30 cellular contexts compared by ENCODE assay signal in genomic region chr9:82188817-82189216, GRCh38.
DNase-seq lines count a peak whose midpoint lies in the region; ATAC-seq, FAIRE-seq and TF ChIP-seq lines count a peak whose summit lies in the region.
"Had no signal": no experiment of that assay in that cellular context is flagged by ENCODE, and none has a peak within 500 bp of the region (broad histone marks: within the 10 kb centered on the region; RNA-seq: fewer than 3 reads in every experiment).

No MANE protein-coding gene starts in this region.

- ATAC-seq in right lobe of liver, result peak; percentile 64 to 75 (median 74)
- no peak for ATAC-seq in HG03139 (IDR thresholded peaks at IDR 0.05; ENCODE audit: unreplicated experiment)
- ATAC-seq in HG02610 (IDR thresholded peaks at IDR 0.05; ENCODE audit: unreplicated experiment), result no peak
- no peak for ATAC-seq in HG03354 (IDR thresholded peaks at IDR 0.05; ENCODE audit: poor library complexity, severe bottlenecking, unreplicated experiment)
- ATAC-seq: activated CD8-positive, alpha-beta T cell treated with anti-CD3 and anti-CD28 coated beads for 36 hours; activated naive CD4-positive, alpha-beta T cell treated with anti-CD3 and anti-CD28 coated beads, Interleukin-2, amount 50 U/mL, for 72 hours; left lung; naive thymus-derived CD4-positive, alpha-beta T cell; sciatic nerve; stimulated activated effector memory CD8-positive, alpha-beta T cell treated with anti-CD3 and anti-CD28 coated beads, Interleukin-12 subunit alpha, Interleukin-12 subunit beta, amount 100 ng/mL, for 72 hours; upper lobe of right lung had no signal

- H2BK120ac ChIP-seq in H1 (replicated peaks; ENCODE audit: low read depth, low read length), result no peak overlapping the region

- no peak overlapping the region for H3K4me2 ChIP-seq in H1 (ENCODE audit: insufficient read depth in 1 of 2, low read depth in 2 of 2, low read length in 2 of 2)
- H3K4me2 ChIP-seq: SK-N-SH had no signal

- no peak overlapping the region for H2BK5ac ChIP-seq in H1 (ENCODE audit: low read depth, low read length)

- no peak overlapping the region for H3K23ac ChIP-seq in H1 (ENCODE audit: insufficient read length)

- H3K4me1 ChIP-seq in H1 (replicated peaks in 1 of 4; ENCODE audit: control insufficient read depth in 3 of 4, insufficient read depth in 4 of 4, low read length in 3 of 4) (no peaks in the 10 kb centered on the region), right lobe of liver (no peaks in the 10 kb centered on the region)
- H3K4me1 ChIP-seq: esophagus squamous epithelium, left lung, suprapubic skin, upper lobe of right lung had no signal

- no peak overlapping the region for H2BK15ac ChIP-seq in H1 (ENCODE audit: low read length)

- H3K4me3 ChIP-seq in HFF-Myc (replicated peaks; ENCODE audit: low read depth, low read length) (no peak overlapping the region), H1 (ENCODE audit: extremely low read depth in 1 of 4, insufficient read depth in 2 of 4, low read depth in 3 of 4, low read length in 4 of 4) (no peak overlapping the region), right lobe of liver (no peak overlapping the region)
- H3K4me3 ChIP-seq: coronary artery, esophagus squamous epithelium, GM23248, left lung, suprapubic skin, upper lobe of right lung had no signal

- no peak overlapping the region for H3K9ac ChIP-seq in H1 (replicated peaks in 1 of 4; ENCODE audit: extremely low read depth in 1 of 4, low read depth in 3 of 4, low read length in 3 of 4)
- H3K9ac ChIP-seq: GM23248, SK-N-SH had no signal

- H2AK5ac ChIP-seq in H1 (ENCODE audit: low read depth, low read length), result no peak overlapping the region

- no peak for TF ChIP-seq EP300 in H1 (IDR thresholded peaks at IDR 0.05; ENCODE audit: borderline replicate concordance in 1 of 2, low read depth in 2 of 2, low read length in 2 of 2)

- FAIRE-seq in H1 (lab: Jason Lieb, UNC), result no peak
- FAIRE-seq: frontal cortex, GM12891, TTC549 had no signal

- POLR2A ChIA-PET in H1 (lab: Charles Lee; ENCODE audit: partially characterized antibody), result no interaction called here

- H3K56ac ChIP-seq in H1 (replicated peaks; ENCODE audit: insufficient read length, low read depth, low read length), result no peak overlapping the region

- no peak overlapping the region for H3K18ac ChIP-seq in H1 (ENCODE audit: extremely low read depth, low read length)

- H3K27ac ChIP-seq in H1 (ENCODE audit: low read depth, low read length) (no peak overlapping the region), right lobe of liver (no peak overlapping the region)
- H3K27ac ChIP-seq: C4-2B, coronary artery, esophagus squamous epithelium, GM23248, left lung, suprapubic skin, upper lobe of right lung had no signal

- no peaks in the 10 kb centered on the region for H4K20me1 ChIP-seq in H1 (replicated peaks in 1 of 2; ENCODE audit: control insufficient read depth in 1 of 2, insufficient read depth in 2 of 2, low read length in 2 of 2)

- H3K23me2 ChIP-seq in H1 (ENCODE audit: low read depth, low read length), result no peaks in the 10 kb centered on the region

- intact Hi-C loops in right lobe of liver (cut with DNase I), result no loop called here

- TF ChIP-seq POLR2A in H1 (IDR thresholded peaks at IDR 0.05; ENCODE audit: control extremely low read depth in 1 of 2, low read depth in 2 of 2, low read length in 2 of 2) (no peak), right lobe of liver (IDR thresholded peaks at IDR 0.05) (no peak)

- no peak overlapping the region for H3K4ac ChIP-seq in H1 (replicated peaks; ENCODE audit: insufficient read length, low read depth, low read length)

- H4K91ac ChIP-seq in H1 (replicated peaks; ENCODE audit: insufficient read length, low read length), result no peak overlapping the region

- H2AFZ ChIP-seq in H1 (ENCODE audit: low read length), result peak overlapping the region; percentile 17; the same call in 1 of the 2 replicates
- H2AFZ ChIP-seq: GM23248 had no signal

- no peaks in the 10 kb centered on the region for H3K79me2 ChIP-seq in H1 (ENCODE audit: control insufficient read depth in 1 of 2, insufficient read depth in 2 of 2, low read length in 2 of 2)

- H2BK12ac ChIP-seq in H1 (ENCODE audit: low read depth, low read length), result no peak overlapping the region

- TF ChIP-seq RAD21 in H1 (IDR thresholded peaks at IDR 0.05 in 1 of 2, conservative IDR thresholded peaks at IDR 0.05 in 1 of 2; ENCODE audit: low read depth in 2 of 2, low read length in 2 of 2), result peak; percentile 57 to 66

- CTCF ChIA-PET in H1 (lab: Charles Lee; ENCODE audit: partially characterized antibody), result no interaction called here

- H4K8ac ChIP-seq in H1 (ENCODE audit: extremely low read depth, insufficient read depth, low read length), result no peak overlapping the region

- no peak overlapping the region for H3K14ac ChIP-seq in H1 (ENCODE audit: insufficient read length)

- H3K9me3 ChIP-seq in H1 (ENCODE audit: insufficient read depth in 2 of 2, low read depth in 1 of 2, low read length in 1 of 2), result peaks cover 0 to 2% of the 10 kb centered on the region in 2 experiments; a peak in 1 of 4 replicates
- no peaks in the 10 kb centered on the region for H3K9me3 ChIP-seq in right lobe of liver
- H3K9me3 ChIP-seq: esophagus squamous epithelium, SK-N-SH, suprapubic skin, upper lobe of right lung had no signal

- H3K27me3 ChIP-seq in H1 (replicated peaks in 1 of 4; ENCODE audit: control insufficient read depth in 3 of 4, extremely low read depth in 1 of 4, insufficient read depth in 3 of 4, low read length in 3 of 4) (no peaks in the 10 kb centered on the region), right lobe of liver (no peaks in the 10 kb centered on the region)
- H3K27me3 ChIP-seq: esophagus squamous epithelium, left lung, suprapubic skin, upper lobe of right lung had no signal

- DNase-seq in HFF-Myc (ENCODE audit: extremely low read depth, low read depth), result no peak
- DNase-seq in NCI-H69 (lab: John Stamatoyannopoulos, UW), result peak; percentile 54
- DNase-seq in H1 (ENCODE audit: low read depth in 1 of 2, low spot score in 2 of 2), result no peak
- no peak for DNase-seq in right lobe of liver
- DNase-seq: activated CD8-positive, alpha-beta T cell treated with anti-CD3 and anti-CD28 coated beads for 36 hours; activated T-cell treated with anti-CD3 and anti-CD28 coated beads for 4 hours; Calu3; esophagus squamous epithelium; GM23248; left lung; naive thymus-derived CD4-positive, alpha-beta T cell; NCI-H1436 treated with DMSO at 0.1 percent for 48 hours; NCI-H2171; NCI-H524; SK-N-SH; stimulated activated CD4-positive, alpha-beta T cell treated with anti-CD3 and anti-CD28 coated beads, Interleukin-12 subunit alpha, Interleukin-12 subunit beta, amount 100 ng/mL, for 4 hours; stimulated activated CD4-positive, alpha-beta T cell treated with anti-CD3 and anti-CD28 coated beads, Interleukin-4, amount 100 ng/mL, for 1 hour; upper lobe of right lung had no signal

- TF ChIP-seq CTCF in HFF-Myc (IDR thresholded peaks at IDR 0.05; ENCODE audit: low read depth, low read length, missing control alignments) (peak; percentile 2), H1 (IDR thresholded peaks at IDR 0.05; ENCODE audit: control extremely low read depth in 1 of 3, insufficient read depth in 1 of 3, low read depth in 1 of 3, low read length in 3 of 3) (peak in 1 of 3 experiments; percentile 33; a peak in 1 of 4 replicates), right lobe of liver (IDR thresholded peaks at IDR 0.05) (peak; percentile 11 to 31 (median 28))

- no peak overlapping the region for H2BK20ac ChIP-seq in H1 (ENCODE audit: low read length)

- 100% methylated on average over 1 of the region's 1 CpG; no CpG with 5 or more reads in 1 of the 2 experiments for WGBS in H1 (ENCODE audit: extremely low coverage in 1 of 2, insufficient coverage in 1 of 2, insufficient read length in 1 of 2, insufficient replicate concordance in 2 of 2, low coverage in 1 of 2, low lambda C conversion rate in 2 of 2, missing lambda C conversion rate in 1 of 2), 2 experiments
- WGBS in right lobe of liver (ENCODE audit: insufficient coverage, low coverage, low lambda C conversion rate, missing lambda C conversion rate), result 39% methylated on average over 1 of the region's 1 CpG

- no peaks in the 10 kb centered on the region; a peak in 1 of 8 replicates for H3K36me3 ChIP-seq in H1 (ENCODE audit: control insufficient read depth in 2 of 4, insufficient read depth in 4 of 4, low read length in 3 of 4)
- no peaks in the 10 kb centered on the region for H3K36me3 ChIP-seq in right lobe of liver
- H3K36me3 ChIP-seq: esophagus squamous epithelium, left lung, suprapubic skin, upper lobe of right lung had no signal

- H3K79me1 ChIP-seq in H1 (ENCODE audit: low read depth, low read length), result no peaks in the 10 kb centered on the region

- H4K5ac ChIP-seq in H1 (ENCODE audit: insufficient read length, low read depth, low read length), result no peak overlapping the region

TF ChIP-seq in H1, 55 proteins besides CTCF, POLR2A, EP300 and RAD21 (continues in another document):
- TF ChIP-seq JUND (IDR thresholded peaks at IDR 0.05; ENCODE audit: low read length) (no peak), TBP (IDR thresholded peaks at IDR 0.05; ENCODE audit: low read depth, low read length) (no peak), ATF2 (IDR thresholded peaks at IDR 0.05; ENCODE audit: low read length) (no peak), SIN3A (conservative IDR thresholded peaks at IDR 0.05 in 1 of 2, IDR thresholded peaks at IDR 0.05 in 1 of 2; ENCODE audit: low read depth in 1 of 2, low read length in 2 of 2) (no peak), KDM1A (IDR thresholded peaks at IDR 0.05; ENCODE audit: borderline replicate concordance, low read length) (no peak), HDAC2 (IDR thresholded peaks at IDR 0.05; ENCODE audit: borderline replicate concordance in 1 of 2, low read depth in 2 of 2, low read length in 2 of 2) (no peak), FOSL1 (IDR thresholded peaks at IDR 0.05; ENCODE audit: insufficient read depth, low read depth, low read length) (no peak), TAF1 (IDR thresholded peaks at IDR 0.05; ENCODE audit: low read depth, low read length) (no peak), MAFK (IDR thresholded peaks at IDR 0.05; ENCODE audit: low read depth, low read length) (no peak), KDM4A (IDR thresholded peaks at IDR 0.05; ENCODE audit: low read depth, low read length, severe bottlenecking) (no peak), MAX (IDR thresholded peaks at IDR 0.05) (no peak)

Comparison
In these comparisons a context has a peak if more than half of its experiments do, and no peak if none do; other contexts are left out.
1. ATAC-seq: peak in right lobe of liver (4 of 4); none in HG03139 (single experiment), HG02610 (single experiment) and HG03354 (single experiment).